21 cellular contexts compared by ENCODE assay signal in genomic region chr10:59857049-59857448, GRCh38. TPM values are rescaled to one million over a fixed set of nuclear protein-coding genes. Genes with fewer than 3 reads are reported as not detected.
DNase-seq lines count a peak whose midpoint lies in the region; ATAC-seq and TF ChIP-seq lines count a peak whose summit lies in the region.
"Had no signal": no experiment of that assay in that cellular context is flagged by ENCODE, and none has a peak within 500 bp of the region (broad histone marks: within the 10 kb centered on the region; RNA-seq: fewer than 3 reads in every experiment).

No MANE protein-coding gene starts in this region.

- no peak for TF ChIP-seq CTCF in mesothelial cell of epicardium (IDR thresholded peaks at IDR 0.05; ENCODE audit: unreplicated experiment)

- peaks cover 57% of the 10 kb centered on the region for H3K4me1 Mint-ChIP-seq in mesothelial cell of epicardium

- H3K36me3 Mint-ChIP-seq in mesothelial cell of epicardium, result peaks cover 24% of the 10 kb centered on the region

- H3K9me3 Mint-ChIP-seq in mesothelial cell of epicardium, result peaks cover 22% of the 10 kb centered on the region
- H3K9me3 Mint-ChIP-seq: HFFc6 had no signal

- H3K4me3 ChIP-seq in adipocyte (ENCODE audit: low read length), result peak overlapping the region; percentile 47

- H3K9me3 ChIP-seq in adipocyte (ENCODE audit: control insufficient read depth, low read length), result no peaks in the 10 kb centered on the region

- H3K4me1 ChIP-seq in adipocyte (ENCODE audit: control insufficient read depth, insufficient read depth, low read length), result peaks cover 23% of the 10 kb centered on the region

- peak overlapping the region; percentile 5 for H3K27ac Mint-ChIP-seq in mesothelial cell of epicardium
- H3K27ac Mint-ChIP-seq: B cell; CD4-positive, CD25-positive, alpha-beta regulatory T cell; HFFc6 had no signal

- H3K4me3 Mint-ChIP-seq in mesothelial cell of epicardium, result no peak overlapping the region
- H3K4me3 Mint-ChIP-seq: B cell, HFFc6 had no signal

- DNase-seq in GM04503 (ENCODE audit: low read depth), result peak; percentile 23
- DNase-seq in adipocyte (ENCODE audit: low read depth), result peak; percentile 59
- DNase-seq in mesothelial cell of epicardium (ENCODE audit: low spot score in 2 of 2, unreplicated experiment in 2 of 2), result no peak
- no peak for DNase-seq in islet precursor cell
- DNase-seq in NCI-H1048 (lab: John Stamatoyannopoulos, UW), result no peak
- no peak for DNase-seq in D341Med (ENCODE audit: low spot score)
- DNase-seq: ACHN; Caco-2; CD4-positive, CD25-positive, alpha-beta regulatory T cell; DMS153; HFFc6; NCI-H1417 treated with DMSO at 0.1 percent for 48 hours; NCI-H187 treated with DMSO at 0.1 percent for 48 hours; NCI-H2227 treated with DMSO at 0.1 percent for 48 hours; NCI-H510A treated with DMSO at 0.1 percent for 48 hours; NCI-H774; OCI-M1; Right ventricle myocardium superior had no signal

- no peaks in the 10 kb centered on the region for H3K36me3 ChIP-seq in adipocyte (ENCODE audit: control insufficient read depth, insufficient read depth, low read length, severe bottlenecking)

- no peaks in the 10 kb centered on the region for H3K27me3 ChIP-seq in adipocyte (replicated peaks; ENCODE audit: control insufficient read depth, insufficient read depth, low read length)

- H3K9ac ChIP-seq in adipocyte (ENCODE audit: low read length), result no peak overlapping the region
- H3K9ac ChIP-seq: KMS-11 had no signal

- H3K27me3 Mint-ChIP-seq in mesothelial cell of epicardium (ENCODE audit: low read depth), result no peaks in the 10 kb centered on the region
- H3K27me3 Mint-ChIP-seq: B cell; CD4-positive, CD25-positive, alpha-beta regulatory T cell had no signal

- no peak for ATAC-seq in HG03196 (IDR thresholded peaks at IDR 0.05; ENCODE audit: unreplicated experiment)

RNA-seq across cellular contexts. Expression of gene CCDC6, which starts 49.3 kb away (rescaled TPM):
- 49.3 to 51.4 TPM (median 50.5 TPM) in 3 replicates for total RNA-seq in mesothelial cell of epicardium

Comparison
In these comparisons a context has a peak if more than half of its experiments do, and no peak if none do; other contexts are left out.
1. DNase-seq: peak in GM04503 (single experiment) and adipocyte (single experiment); none in mesothelial cell of epicardium (0 of 2), islet precursor cell (single experiment), NCI-H1048 (single experiment) and D341Med (single experiment).